In the genomic region with DNA sequence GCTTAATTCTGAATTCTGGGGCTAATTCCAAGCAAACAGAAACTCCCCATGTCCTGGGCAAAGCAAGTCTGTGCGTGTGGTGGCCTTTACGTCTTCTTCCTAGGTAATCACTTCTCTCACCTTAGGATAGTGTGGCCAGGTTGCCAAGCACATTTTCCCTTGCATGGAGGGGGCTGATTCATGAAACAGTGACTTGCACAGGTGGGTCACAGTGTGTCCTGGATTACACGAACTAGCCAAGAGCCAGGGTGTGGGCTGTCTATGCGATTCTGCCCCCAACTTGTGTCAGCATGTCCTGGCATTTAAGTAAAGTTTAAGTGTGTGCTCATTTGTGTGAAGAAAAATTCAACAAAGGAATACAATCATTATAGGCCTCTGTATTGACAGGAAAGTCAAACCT, we compare ENCODE assay signal across 28 cellular contexts. TPM values are rescaled to one million over a fixed set of nuclear protein-coding genes. Genes with fewer than 3 reads are reported as not detected.
DNase-seq lines count a peak whose midpoint lies in the region; FAIRE-seq and TF ChIP-seq lines count a peak whose summit lies in the region.
"Had no signal": no experiment of that assay in that cellular context is flagged by ENCODE, and none has a peak within 500 bp of the region (broad histone marks: within the 10 kb centered on the region; RNA-seq: fewer than 3 reads in every experiment).

No MANE protein-coding gene starts in this region.

- POLR2A ChIA-PET in RWPE1 (lab: Yijun Ruan, JAX; ENCODE audit: low non-redundant PET) = no interaction called here

- H3K79me2 ChIP-seq in keratinocyte (ENCODE audit: control insufficient read depth, insufficient read depth, low read length) = no peaks in the 10 kb centered on the region

- H3K9ac ChIP-seq in keratinocyte (ENCODE audit: control insufficient read depth, extremely low read depth, insufficient read depth, low read length) = no peak overlapping the region
- H3K9ac ChIP-seq: BLaER1 treated with 17β-estradiol and CSF1 and Interleukin-3, amounts not matched to agents 10 nM and 100 nM; GM23248 had no signal

- H2AFZ ChIP-seq in keratinocyte (ENCODE audit: control insufficient read depth, low read length) = peak overlapping the region; percentile 85
- H2AFZ ChIP-seq: GM23248 had no signal

- FAIRE-seq in keratinocyte (lab: Jason Lieb, UNC) = peak; percentile 81
- FAIRE-seq: A549, GM12878 had no signal

- H3K27me3 ChIP-seq in keratinocyte (ENCODE audit: control insufficient read depth, extremely low read depth, insufficient read depth, low read length) = no peaks in the 10 kb centered on the region
- H3K27me3 ChIP-seq: BLaER1 treated with 17β-estradiol and CSF1 and Interleukin-3, amounts not matched to agents 10 nM and 100 nM had no signal

- H3K4me1 ChIP-seq in keratinocyte (ENCODE audit: control insufficient read depth, extremely low read depth, insufficient read depth, low read length) = peaks cover 33% of the 10 kb centered on the region
- H3K4me1 ChIP-seq: A549; BLaER1 treated with 17β-estradiol and CSF1 and Interleukin-3, amounts not matched to agents 10 nM and 100 nM; Caco-2 had no signal

- dilution Hi-C loops in keratinocyte (cut with MboI; ENCODE audit: extremely low pct_ligation_motif_present, low sequenced_read_pairs) = no loop called here

- CTCF ChIA-PET in RWPE1 (lab: Yijun Ruan, JAX) = interaction anchor here (0.6 kb wide), 1 partner anchor 823 kb away, joined by 3 read pairs; no protein-coding TSS in a partner anchor

- no peaks in the 10 kb centered on the region for H3K9me1 ChIP-seq in keratinocyte (ENCODE audit: control insufficient read depth, extremely low read depth, insufficient read depth, low read length)

- H3K4me2 ChIP-seq in keratinocyte (ENCODE audit: control insufficient read depth, extremely low read depth, insufficient read depth, low read depth, low read length) = peak overlapping the region; percentile 52
- H3K4me2 ChIP-seq: A549; BLaER1 treated with 17β-estradiol and CSF1 and Interleukin-3, amounts not matched to agents 10 nM and 100 nM; PC-9 had no signal

- H3K4me3 ChIP-seq in epithelial cell of esophagus (ENCODE audit: low read length) (no peak overlapping the region), keratinocyte (ENCODE audit: control insufficient read depth in 2 of 3, extremely low read depth in 1 of 3, insufficient read depth in 2 of 3, low read depth in 1 of 3, low read length in 3 of 3) (peak overlapping the region in 1 of 3 experiments; percentile 23)
- H3K4me3 ChIP-seq: A549; BLaER1 treated with 17β-estradiol and CSF1 and Interleukin-3, amounts not matched to agents 10 nM and 100 nM; GM12878; GM23248; PC-9 had no signal

- H3K9me3 ChIP-seq in keratinocyte (ENCODE audit: control insufficient read depth, low read depth, low read length) = no peaks in the 10 kb centered on the region
- H3K9me3 ChIP-seq: A549; BLaER1 treated with 17β-estradiol and CSF1 and Interleukin-3, amounts not matched to agents 10 nM and 100 nM; Caco-2 had no signal

- H3K36me3 ChIP-seq in keratinocyte (ENCODE audit: control insufficient read depth in 2 of 2, extremely low read depth in 1 of 2, insufficient read depth in 2 of 2, low read length in 2 of 2) = no peaks in the 10 kb centered on the region
- H3K36me3 ChIP-seq: BLaER1 treated with 17β-estradiol and CSF1 and Interleukin-3, amounts not matched to agents 10 nM and 100 nM had no signal

- H4K20me1 ChIP-seq in keratinocyte (ENCODE audit: control insufficient read depth, extremely low read depth, insufficient read depth, low read length) = no peaks in the 10 kb centered on the region
- H4K20me1 ChIP-seq: BLaER1 treated with 17β-estradiol and CSF1 and Interleukin-3, amounts not matched to agents 10 nM and 100 nM had no signal

- TF ChIP-seq CTCF in RWPE1 (conservative IDR thresholded peaks at IDR 0.05; ENCODE audit: low read depth) = no peak
- TF ChIP-seq CTCF in epithelial cell of esophagus (IDR thresholded peaks at IDR 0.05; ENCODE audit: insufficient read depth, low read depth, low read length, missing control alignments) = no peak
- TF ChIP-seq CTCF in keratinocyte (optimal IDR thresholded peaks at IDR 0.05 in 1 of 3, IDR thresholded peaks at IDR 0.05 in 1 of 3, conservative IDR thresholded peaks at IDR 0.05 in 1 of 3; ENCODE audit: extremely low read depth in 1 of 3, insufficient read depth in 2 of 3, low read length in 3 of 3) = no peak

- DNase-seq in RWPE1 (ENCODE audit: low spot score) = peak; percentile 42
- peak; percentile 95 for DNase-seq in epithelial cell of esophagus (ENCODE audit: low read depth)
- DNase-seq in keratinocyte (ENCODE audit: low read depth, low spot score) = peak; percentile 56
- DNase-seq in activated naive CD4-positive, alpha-beta T cell (lab: John Stamatoyannopoulos, UW) = no peak
- no peak for DNase-seq in SIG-M5 (lab: John Stamatoyannopoulos, UW)
- no peak for DNase-seq in NCI-H748 (lab: John Stamatoyannopoulos, UW; ENCODE audit: unreplicated experiment)
- no peak for DNase-seq in anterior cingulate cortex (lab: John Stamatoyannopoulos, UW)
- DNase-seq: AML-193; Caco-2; CD8-positive, alpha-beta T cell; EL; GDM1; GM23248; HCEC 1CT; NCI-H1092; NCI-H1436; NCI-H187; NCI-H2081 treated with DMSO at 0.1 percent for 48 hours; NCI-H2171; NCI-H345; NCI-H510A treated with DMSO at 0.1 percent for 48 hours; NCI-H82; NK-92 treated with Interleukin-12 subunit alpha and Interleukin-12 subunit beta, amount 100 ng/mL, for 24 hours; PC-9; SHP77 had no signal

- H3K27ac ChIP-seq in RWPE1 (peak overlapping the region; percentile 69), keratinocyte (ENCODE audit: control insufficient read depth, insufficient read depth, low read length) (peak overlapping the region; percentile 73)
- H3K27ac ChIP-seq: A549; BLaER1 treated with 17β-estradiol and CSF1 and Interleukin-3, amounts not matched to agents 10 nM and 100 nM; GM23248; PC-9 had no signal

RNA-seq across cellular contexts. Expression of gene SEM1, which starts 18.5 kb away (rescaled TPM):
- polyA plus RNA-seq in keratinocyte = 79.2 to 180 TPM (median 156 TPM) in 3 replicates
- polyA plus RNA-seq in keratinocyte (2011; ENCODE audit: low read depth) = 601 TPM
- 78.9 and 184 TPM in 2 replicates for polyA plus RNA-seq in keratinocyte (2011; cell fraction: cytosol; rRNA removed)
- polyA plus RNA-seq in keratinocyte (2011; cell fraction: nucleus; rRNA removed) = 31.1 and 68.8 TPM in 2 replicates
- polyA plus RNA-seq in keratinocyte (2012; ENCODE audit: low replicate concordance) = 293 and 633 TPM in 2 replicates
- polyA minus RNA-seq in keratinocyte = 0.46 to 54.4 TPM (median 5.3 TPM) in 3 replicates
- 26.5 TPM for polyA minus RNA-seq in keratinocyte (2011; cell fraction: cytosol; rRNA and poly(A)+ RNA removed)
- polyA minus RNA-seq in keratinocyte (2011; cell fraction: nucleus; rRNA and poly(A)+ RNA removed) = 13.7 and 34.0 TPM in 2 replicates

Comparison
In these comparisons a context has a peak if more than half of its experiments do, and no peak if none do; other contexts are left out.
1. DNase-seq: peak in RWPE1 (single experiment), epithelial cell of esophagus (single experiment) and keratinocyte (single experiment); none in activated naive CD4-positive, alpha-beta T cell (0 of 4), SIG-M5 (single experiment), NCI-H748 (single experiment) and anterior cingulate cortex (0 of 58).